Comparison of ENCODE assay signal across 10 cellular contexts in genomic region chr7:28151965-28152364, GRCh38. TPM values are rescaled to one million over a fixed set of nuclear protein-coding genes. Genes with fewer than 3 reads are reported as not detected.
DNase-seq lines count a peak whose midpoint lies in the region; ATAC-seq lines count a peak whose summit lies in the region.
"Had no signal": no experiment of that assay in that cellular context is flagged by ENCODE, and none has a peak within 500 bp of the region (broad histone marks: within the 10 kb centered on the region; RNA-seq: fewer than 3 reads in every experiment).

No MANE protein-coding gene starts in this region.

- no peaks in the 10 kb centered on the region for H3K9me3 Mint-ChIP-seq in activated naive CD8-positive, alpha-beta T cell treated with anti-CD3 and anti-CD28 coated beads, Interleukin-2, amount 10 ng/mL, durations not matched to agents 7 days and 5 days

- H3K4me1 Mint-ChIP-seq in activated naive CD8-positive, alpha-beta T cell treated with anti-CD3 and anti-CD28 coated beads, Interleukin-2, amount 10 ng/mL, durations not matched to agents 7 days and 5 days = peaks cover 26% of the 10 kb centered on the region

- H3K27me3 Mint-ChIP-seq in activated naive CD8-positive, alpha-beta T cell treated with anti-CD3 and anti-CD28 coated beads, Interleukin-2, amount 10 ng/mL, durations not matched to agents 7 days and 5 days = no peaks in the 10 kb centered on the region

- no peak overlapping the region for H3K27ac Mint-ChIP-seq in activated naive CD8-positive, alpha-beta T cell treated with anti-CD3 and anti-CD28 coated beads, Interleukin-2, amount 10 ng/mL, durations not matched to agents 7 days and 5 days

- H3K4me3 Mint-ChIP-seq in activated naive CD8-positive, alpha-beta T cell treated with anti-CD3 and anti-CD28 coated beads, Interleukin-2, amount 10 ng/mL, durations not matched to agents 7 days and 5 days = peak overlapping the region; percentile 2

- peaks cover 1% of the 10 kb centered on the region for H3K36me3 Mint-ChIP-seq in activated naive CD8-positive, alpha-beta T cell treated with anti-CD3 and anti-CD28 coated beads, Interleukin-2, amount 10 ng/mL, durations not matched to agents 7 days and 5 days

- no peak for DNase-seq in activated CD4-positive, CD25-positive, alpha-beta regulatory T cell (lab: John Stamatoyannopoulos, UW)
- no peak for DNase-seq in activated naive CD8-positive, alpha-beta T cell treated with anti-CD3 and anti-CD28 coated beads, Interleukin-2, amount 10 ng/mL, durations not matched to agents 7 days and 5 days
- DNase-seq in skeletal muscle cell (ENCODE audit: low read depth) (peak; percentile 61), NCI-H1694 treated with DMSO at 0.1 percent for 48 hours (lab: John Stamatoyannopoulos, UW) (no peak), NCI-H128 (lab: John Stamatoyannopoulos, UW; ENCODE audit: unreplicated experiment) (no peak)
- DNase-seq: anterior cingulate cortex, Right ventricle myocardium superior had no signal

- peak; percentile 72 to 74 for ATAC-seq in activated CD4-positive, CD25-positive, alpha-beta regulatory T cell treated with anti-CD3 and anti-CD28 coated beads, Interleukin-2, amount 50 U/mL, for 24 hours
- ATAC-seq in HG03378 (IDR thresholded peaks at IDR 0.05; ENCODE audit: unreplicated experiment) = peak; percentile 53
- ATAC-seq in activated naive CD8-positive, alpha-beta T cell treated with anti-CD3 and anti-CD28 coated beads, Interleukin-2, amount 10 ng/mL, durations not matched to agents 7 days and 5 days (ENCODE audit: low read depth) = peak; percentile 54
- ATAC-seq in GM18498 (IDR thresholded peaks at IDR 0.05; ENCODE audit: unreplicated experiment) = no peak

- no peak overlapping the region for H3K4me3 ChIP-seq in skeletal muscle cell (ENCODE audit: low read depth, low read length)

- POLR2A ChIA-PET in activated naive CD8-positive, alpha-beta T cell treated with anti-CD3 and anti-CD28 coated beads, Interleukin-2, amount 10 ng/mL, durations not matched to agents 7 days and 5 days (lab: Charles Lee) = interaction anchor here (0.6 kb wide), 1 partner anchor 9 kb away, joined by 3 read pairs; no protein-coding TSS in a partner anchor

RNA-seq across cellular contexts. Expression of gene JAZF1, which starts 28.6 kb away (rescaled TPM):
- 1 to 10 TPM; 4.4 to 4.7 TPM for total RNA-seq in activated naive CD8-positive, alpha-beta T cell treated with anti-CD3 and anti-CD28 coated beads, Interleukin-2, amount 10 ng/mL, durations not matched to agents 7 days and 5 days
